11 cellular contexts compared by ENCODE assay signal in genomic region chr1:47416319-47417128, GRCh38. TPM values are rescaled to one million over a fixed set of nuclear protein-coding genes. Genes with fewer than 3 reads are reported as not detected.
A peak's percentile ranks its signal among the peaks of the same experiment; 100 is the strongest.
DNase-seq lines count a peak whose midpoint lies in the region; ATAC-seq and TF ChIP-seq lines count a peak whose summit lies in the region.
"Had no signal": no experiment of that assay in that cellular context is flagged by ENCODE, and none has a peak within 500 bp of the region (broad histone marks: within the 10 kb centered on the region; RNA-seq: fewer than 3 reads in every experiment).

No MANE protein-coding gene starts in this region.

- ATAC-seq in activated naive CD8-positive, alpha-beta T cell treated with anti-CD3 and anti-CD28 coated beads, Interleukin-2, amount 10 ng/mL, durations not matched to agents 7 days and 5 days (ENCODE audit: low read depth) = peak; percentile 44
- ATAC-seq in gastrocnemius medialis = no peak

- peaks cover 6% of the 10 kb centered on the region for H3K36me3 Mint-ChIP-seq in MCF 10A (ENCODE audit: insufficient read depth, unreplicated experiment)
- H3K36me3 Mint-ChIP-seq in activated naive CD8-positive, alpha-beta T cell treated with anti-CD3 and anti-CD28 coated beads, Interleukin-2, amount 10 ng/mL, durations not matched to agents 7 days and 5 days = peaks cover 1% of the 10 kb centered on the region
- no peaks in the 10 kb centered on the region for H3K36me3 Mint-ChIP-seq in HFFc6 (ENCODE audit: low read depth)

- in situ Hi-C loops in transverse colon (cut with MboI; ENCODE audit: low pct_ligation_motif_present in 1 of 4, low pct_unique_long_range_greater_than_20kb in 1 of 4, low sequenced_read_pairs in 3 of 4) (loop anchor here in 2 of 4 donors (25.0 kb wide), 1 partner anchor 229 kb away; the partner anchor contains the start of gene PDZK1IP1 (in 2 of the 2)), gastrocnemius medialis (cut with MboI; ENCODE audit: low sequenced_read_pairs in 4 of 4) (loop anchor here in 1 of 4 donors (25.0 kb wide), 1 partner anchor 229 kb away; the partner anchor contains the start of gene PDZK1IP1)

- H3K4me1 Mint-ChIP-seq in MCF 10A (ENCODE audit: insufficient read depth, unreplicated experiment) = no peaks in the 10 kb centered on the region
- H3K4me1 Mint-ChIP-seq in activated naive CD8-positive, alpha-beta T cell treated with anti-CD3 and anti-CD28 coated beads, Interleukin-2, amount 10 ng/mL, durations not matched to agents 7 days and 5 days = peaks cover 4% of the 10 kb centered on the region
- H3K4me1 Mint-ChIP-seq in HFFc6 (ENCODE audit: low read depth) = peaks cover 8% of the 10 kb centered on the region

- H3K4me1 ChIP-seq in breast epithelium (no peaks in the 10 kb centered on the region), transverse colon (peaks cover 0 to 3% (median 0%) of the 10 kb centered on the region in 4 donors), gastrocnemius medialis (no peaks in the 10 kb centered on the region)

- TF ChIP-seq CTCF in breast epithelium (IDR thresholded peaks at IDR 0.05) (no peak), MCF 10A (IDR thresholded peaks at IDR 0.05; ENCODE audit: unreplicated experiment) (no peak), transverse colon (IDR thresholded peaks at IDR 0.05) (no peak), HFFc6 (IDR thresholded peaks at IDR 0.05) (no peak), gastrocnemius medialis (IDR thresholded peaks at IDR 0.05 in 4 of 5, conservative IDR thresholded peaks at IDR 0.05 in 1 of 5) (no peak)

- H3K27ac ChIP-seq in breast epithelium (no peak overlapping the region), transverse colon (no peak overlapping the region), gastrocnemius medialis (no peak overlapping the region)

- POLR2A ChIA-PET in MCF 10A (lab: Yijun Ruan, JAX) = no interaction called here
- POLR2A ChIA-PET in activated naive CD8-positive, alpha-beta T cell treated with anti-CD3 and anti-CD28 coated beads, Interleukin-2, amount 10 ng/mL, durations not matched to agents 7 days and 5 days (lab: Charles Lee) = no interaction called here

- DNase-seq in breast epithelium (ENCODE audit: low spot score in 2 of 2) (no peak), MCF 10A (ENCODE audit: unreplicated experiment) (no peak), iPS-NIHi11 (ENCODE audit: low spot score) (peak; percentile 68), transverse colon (no peak), cortex of kidney (lab: John Stamatoyannopoulos, UW) (no peak), HFFc6 (no peak), gastrocnemius medialis (no peak)
- peak; percentile 54 for DNase-seq in activated naive CD8-positive, alpha-beta T cell treated with anti-CD3 and anti-CD28 coated beads, Interleukin-2, amount 10 ng/mL, durations not matched to agents 7 days and 5 days
- DNase-seq: cerebellar nuclear complex, occipital lobe, SIG-M5 had no signal

- no peak for TF ChIP-seq EP300 in transverse colon (IDR thresholded peaks at IDR 0.05; ENCODE audit: low read depth)

- H3K9me3 ChIP-seq in breast epithelium (no peaks in the 10 kb centered on the region), transverse colon (no peaks in the 10 kb centered on the region), gastrocnemius medialis (no peaks in the 10 kb centered on the region)

- H3K4me3 ChIP-seq in breast epithelium (peak overlapping the region; percentile 11 to 64 (median 28)), transverse colon (peak overlapping the region in 3 of 4 donors; percentile 8 to 50 (median 26)), gastrocnemius medialis (no peak overlapping the region)

- no peak for TF ChIP-seq POLR2A in breast epithelium (IDR thresholded peaks at IDR 0.05)
- no peak for TF ChIP-seq POLR2A in transverse colon (IDR thresholded peaks at IDR 0.05)
- no peak for TF ChIP-seq POLR2A in gastrocnemius medialis (IDR thresholded peaks at IDR 0.05)

- 6% methylated on average over 87 of the region's 126 CpGs; no CpG with 5 or more reads in 1 of the 2 donors for WGBS in transverse colon (ENCODE audit: low coverage in 1 of 2), 2 donors

- no peaks in the 10 kb centered on the region for H3K36me3 ChIP-seq in breast epithelium
- no peaks in the 10 kb centered on the region for H3K36me3 ChIP-seq in transverse colon
- H3K36me3 ChIP-seq in gastrocnemius medialis = no peaks in the 10 kb centered on the region

- BruUV-seq in MCF 10A (replicated peaks; lab: Mats Ljungman, UMichigan) = no TSS peak

- H3K27me3 ChIP-seq in breast epithelium (peaks cover 2 to 31% of the 10 kb centered on the region in 2 donors), transverse colon (peaks cover 43% of the 10 kb centered on the region), gastrocnemius medialis (peaks cover 33 to 54% (median 35%) of the 10 kb centered on the region in 3 donors)

- intact Hi-C loops in breast epithelium (cut with DNase I; ENCODE audit: low total_unique reads) = no loop called here
- intact Hi-C loops in MCF 10A (cut with micrococcal nuclease) = no loop called here
- intact Hi-C loops in transverse colon (cut with DNase I; ENCODE audit: low total_unique reads) = no loop called here
- intact Hi-C loops in gastrocnemius medialis (cut with DNase I; ENCODE audit: low total_unique reads) = no loop called here

- H3K27me3 Mint-ChIP-seq in MCF 10A (ENCODE audit: insufficient read depth, unreplicated experiment) (no peaks in the 10 kb centered on the region), HFFc6 (ENCODE audit: insufficient read depth) (peaks cover 15% of the 10 kb centered on the region)
- peaks cover 59% of the 10 kb centered on the region for H3K27me3 Mint-ChIP-seq in activated naive CD8-positive, alpha-beta T cell treated with anti-CD3 and anti-CD28 coated beads, Interleukin-2, amount 10 ng/mL, durations not matched to agents 7 days and 5 days

- no peak overlapping the region for H3K4me3 Mint-ChIP-seq in MCF 10A (ENCODE audit: unreplicated experiment)
- H3K4me3 Mint-ChIP-seq in activated naive CD8-positive, alpha-beta T cell treated with anti-CD3 and anti-CD28 coated beads, Interleukin-2, amount 10 ng/mL, durations not matched to agents 7 days and 5 days = peak overlapping the region; percentile 62
- no peak overlapping the region for H3K4me3 Mint-ChIP-seq in HFFc6

- H3K27ac Mint-ChIP-seq in MCF 10A (ENCODE audit: low read depth, unreplicated experiment) = no peak overlapping the region
- no peak overlapping the region for H3K27ac Mint-ChIP-seq in activated naive CD8-positive, alpha-beta T cell treated with anti-CD3 and anti-CD28 coated beads, Interleukin-2, amount 10 ng/mL, durations not matched to agents 7 days and 5 days
- no peak overlapping the region for H3K27ac Mint-ChIP-seq in HFFc6

- CTCF ChIA-PET in MCF 10A (lab: Yijun Ruan, JAX) = interaction anchor here (2.2 kb wide), 1 partner anchor 18 kb away, joined by 11 read pairs; no protein-coding TSS in a partner anchor

- H3K9me3 Mint-ChIP-seq in MCF 10A (ENCODE audit: unreplicated experiment) (no peaks in the 10 kb centered on the region), HFFc6 (no peaks in the 10 kb centered on the region)
- no peaks in the 10 kb centered on the region for H3K9me3 Mint-ChIP-seq in activated naive CD8-positive, alpha-beta T cell treated with anti-CD3 and anti-CD28 coated beads, Interleukin-2, amount 10 ng/mL, durations not matched to agents 7 days and 5 days

RNA-seq across cellular contexts. Expression of gene FOXE3, which starts 0.4 kb away (rescaled TPM):
- total RNA-seq in breast epithelium (not detected), MCF 10A (2022) (not detected in 2 replicates), transverse colon (not detected), gastrocnemius medialis (not detected)
- not detected for total RNA-seq in activated naive CD8-positive, alpha-beta T cell treated with anti-CD3 and anti-CD28 coated beads, Interleukin-2, amount 10 ng/mL, durations not matched to agents 7 days and 5 days
- not detected for total RNA-seq in HFFc6 (2021; fragmentation: NEBNext Ultra II Directional; extraction: Animal tissue kit (Norgen Biotek cat#: 25700))
- total RNA-seq: occipital lobe had no signal

RNA-seq across cellular contexts. Expression of gene FOXD2, which starts 21.3 kb away (rescaled TPM):
- total RNA-seq in breast epithelium (under 1 TPM in 2 of 3 donors, not detected in 1; 0.32 to 0.33 TPM), MCF 10A (2022) (0.27 and 0.44 TPM in 2 replicates), transverse colon (10 to 100 TPM; 15.8 to 20.9 (median 17.2) TPM), gastrocnemius medialis (under 1 TPM in 1 of 4 donors, not detected in 3; 0.11 TPM)
- total RNA-seq in activated naive CD8-positive, alpha-beta T cell treated with anti-CD3 and anti-CD28 coated beads, Interleukin-2, amount 10 ng/mL, durations not matched to agents 7 days and 5 days = under 1 TPM; 0.50 to 0.71 TPM
- total RNA-seq in HFFc6 (2021; fragmentation: NEBNext Ultra II Directional; extraction: Animal tissue kit (Norgen Biotek cat#: 25700)) = under 1 TPM; 0.19 to 0.31 (median 0.21) TPM

Comparison
In these comparisons a context has a peak if more than half of its experiments do, and no peak if none do; other contexts are left out.
1. DNase-seq: peak in activated naive CD8-positive, alpha-beta T cell treated with anti-CD3 and anti-CD28 coated beads, Interleukin-2, amount 10 ng/mL, durations not matched to agents 7 days and 5 days (single experiment) and iPS-NIHi11 (single experiment); none in breast epithelium (0 of 2), MCF 10A (single experiment), transverse colon (single experiment), cortex of kidney (single experiment), HFFc6 (single experiment) and gastrocnemius medialis (0 of 2).
2. H3K4me3 ChIP-seq: peak in breast epithelium (3 of 3) and transverse colon (3 of 4); none in gastrocnemius medialis (0 of 4).
3. RNA of gene FOXD2, which starts 21.3 kb away (total RNA-seq): 15.8 to 20.9 TPM in transverse colon; 0.50 to 0.71 TPM in activated naive CD8-positive, alpha-beta T cell treated with anti-CD3 and anti-CD28 coated beads, Interleukin-2, amount 10 ng/mL, durations not matched to agents 7 days and 5 days, 0.27 to 0.44 TPM in MCF 10A, 0.32 to 0.33 TPM in breast epithelium, 0.19 to 0.31 TPM in HFFc6 and 0.11 TPM in gastrocnemius medialis; every median in the first group is over 4 times any median in the second.